In the genomic region with DNA sequence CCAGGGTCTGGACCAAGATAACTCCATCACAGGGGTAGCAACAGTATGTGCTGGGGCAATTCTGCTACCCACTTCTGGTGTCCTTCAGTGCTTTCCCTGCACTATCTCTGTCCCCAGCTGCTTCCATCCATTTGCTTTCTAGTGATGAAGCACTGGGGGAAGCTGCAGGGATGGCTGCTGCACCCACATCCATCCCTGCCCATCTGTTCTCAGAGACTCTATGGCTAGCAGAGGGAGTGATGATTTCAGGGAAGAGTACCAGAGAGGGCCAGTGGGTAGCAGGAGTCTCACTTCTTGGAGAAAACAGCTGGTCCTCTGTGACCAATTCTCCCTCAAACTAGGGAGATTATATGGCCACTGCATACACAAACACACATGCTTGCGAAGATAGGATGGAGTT, we compare ENCODE assay signal across 1 cellular context.
TF ChIP-seq lines count a peak whose summit lies in the region.

No MANE protein-coding gene starts in this region.

TF ChIP-seq in IMR-90, 13 proteins besides CTCF, POLR2A, EP300 and RAD21:
- TF ChIP-seq MAZ (IDR thresholded peaks at IDR 0.05; ENCODE audit: borderline replicate concordance, low read depth, low read length) = no peak
- no peak for TF ChIP-seq MAFK (IDR thresholded peaks at IDR 0.05; ENCODE audit: low read depth, low read length)
- TF ChIP-seq RCOR1 (IDR thresholded peaks at IDR 0.05; ENCODE audit: insufficient replicate concordance, low read length) = no peak
- no peak for TF ChIP-seq CEBPB (IDR thresholded peaks at IDR 0.05; ENCODE audit: low read depth, low read length)
- TF ChIP-seq SMC3 (IDR thresholded peaks at IDR 0.05; ENCODE audit: low read depth, low read length) = no peak
TF ChIP-seq in IMR-90: peak in this region for 0.
